Comparison of ENCODE assay signal across 22 cellular contexts in the genomic region with DNA sequence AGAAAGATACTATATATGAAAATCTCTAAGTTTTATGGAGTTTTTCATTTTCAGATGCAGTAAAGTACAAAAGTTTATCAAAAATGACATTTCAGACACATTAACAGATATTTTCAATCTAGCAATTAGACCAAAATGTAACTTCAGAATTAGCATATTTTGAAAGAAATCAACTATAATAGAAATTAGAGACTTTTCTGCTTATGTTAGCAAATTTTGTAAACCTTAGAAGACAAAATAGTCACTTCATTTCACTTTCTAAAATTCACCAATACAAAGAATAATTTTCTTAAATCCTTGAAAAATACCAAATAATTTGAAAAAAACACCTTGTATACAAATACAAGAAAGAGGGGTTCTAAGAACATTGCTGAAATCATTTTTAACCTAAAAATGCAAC.
"Had no signal": no experiment of that assay in that cellular context is flagged by ENCODE, and none has a peak within 500 bp of the region (broad histone marks: within the 10 kb centered on the region; RNA-seq: fewer than 3 reads in every experiment).

No MANE protein-coding gene starts in this region.

- H3K27ac ChIP-seq: coronary artery, dorsolateral prefrontal cortex, esophagus muscularis mucosa, foreskin keratinocyte, gastroesophageal sphincter, heart left ventricle, hepatocyte, left lung, lower lobe of right lung had no signal

- DNase-seq: dermis blood vessel endothelial cell; dorsolateral prefrontal cortex; effector CD4-positive, alpha-beta T cell; effector memory CD4-positive, alpha-beta T cell; foreskin keratinocyte; heart left ventricle; hypothalamus; immature natural killer cell; islet precursor cell; left cardiac atrium; left lung; left ventricle myocardium superior; lower lobe of right lung; mesenchymal stem cell; mucosa of descending colon; naive B cell had no signal

- ATAC-seq: foreskin keratinocyte, gastroesophageal sphincter, heart left ventricle, left cardiac atrium, left lung, left ventricle myocardium superior, lower lobe of right lung, mucosa of descending colon had no signal

- H3K4me1 ChIP-seq: foreskin keratinocyte, gastroesophageal sphincter, heart left ventricle, left lung, lower lobe of right lung had no signal

- H2AFZ ChIP-seq: hepatocyte had no signal

- H3K4me2 ChIP-seq: hepatocyte had no signal

- H3K9me3 ChIP-seq: esophagus muscularis mucosa, gastroesophageal sphincter, heart left ventricle, left lung, lower lobe of right lung, mucosa of descending colon had no signal

- H3K4me3 ChIP-seq: coronary artery, dorsolateral prefrontal cortex, esophagus muscularis mucosa, gastroesophageal sphincter, heart left ventricle, hepatocyte, left lung, lower lobe of right lung, mucosa of descending colon had no signal

- H3K36me3 ChIP-seq: esophagus muscularis mucosa, gastroesophageal sphincter, heart left ventricle, left lung, lower lobe of right lung had no signal

- FAIRE-seq: colon, endothelial cell of umbilical vein had no signal

- H3K27me3 ChIP-seq: dorsolateral prefrontal cortex, esophagus muscularis mucosa, foreskin keratinocyte, gastroesophageal sphincter, heart left ventricle, hepatocyte, left lung had no signal
